Comparison of ENCODE assay signal across 2 cellular contexts in genomic region chr11:57883630-57884029, GRCh38.
TF ChIP-seq lines count a peak whose summit lies in the region.

No MANE protein-coding gene starts in this region.

TF ChIP-seq in IMR-90, 13 proteins besides CTCF, POLR2A, EP300 and RAD21 (continued from another document):
- TF ChIP-seq MAZ (IDR thresholded peaks at IDR 0.05; ENCODE audit: borderline replicate concordance, low read depth, low read length), result no peak
- TF ChIP-seq FOS (IDR thresholded peaks at IDR 0.05; ENCODE audit: low read depth, low read length), result no peak
- TF ChIP-seq, protein P1, sequence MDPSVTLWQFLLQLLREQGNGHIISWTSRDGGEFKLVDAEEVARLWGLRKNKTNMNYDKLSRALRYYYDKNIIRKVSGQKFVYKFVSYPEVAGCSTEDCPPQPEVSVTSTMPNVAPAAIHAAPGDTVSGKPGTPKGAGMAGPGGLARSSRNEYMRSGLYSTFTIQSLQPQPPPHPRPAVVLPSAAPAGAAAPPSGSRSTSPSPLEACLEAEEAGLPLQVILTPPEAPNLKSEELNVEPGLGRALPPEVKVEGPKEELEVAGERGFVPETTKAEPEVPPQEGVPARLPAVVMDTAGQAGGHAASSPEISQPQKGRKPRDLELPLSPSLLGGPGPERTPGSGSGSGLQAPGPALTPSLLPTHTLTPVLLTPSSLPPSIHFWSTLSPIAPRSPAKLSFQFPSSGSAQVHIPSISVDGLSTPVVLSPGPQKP (IDR thresholded peaks at IDR 0.05; ENCODE audit: borderline replicate concordance, low read depth, low read length), result no peak
TF ChIP-seq in IMR-90: peak in this region for 1.

TF ChIP-seq in K562, 482 proteins besides CTCF, POLR2A, EP300 and RAD21 (continued from another document):
- TF ChIP-seq BRF2 (IDR thresholded peaks at IDR 0.05; ENCODE audit: borderline replicate concordance, insufficient read depth, insufficient read length) (no peak), BDP1 (IDR thresholded peaks at IDR 0.05; ENCODE audit: insufficient read depth, insufficient read length) (no peak), PHB2 (IDR thresholded peaks at IDR 0.05; ENCODE audit: low read depth) (no peak), CLOCK (CRISPR knock-in tag; IDR thresholded peaks at IDR 0.05; ENCODE audit: borderline replicate concordance) (no peak), HNRNPUL1 (IDR thresholded peaks at IDR 0.05; ENCODE audit: low read length) (no peak), HNRNPH1 (optimal IDR thresholded peaks at IDR 0.05; ENCODE audit: low read depth, low read length) (no peak), CREM (IDR thresholded peaks at IDR 0.05; ENCODE audit: low read depth) (no peak), MAFG (tag; conservative IDR thresholded peaks at IDR 0.05) (0 out of 2 replicates have a peak, but pooled peaks have one; percentile 30), C11orf30 (IDR thresholded peaks at IDR 0.05; ENCODE audit: low read depth) (peak; percentile 52; the same call in 1 of the 2 replicates), GATA2 (CRISPR knock-in tag; IDR thresholded peaks at IDR 0.05) (no peak), SAFB (IDR thresholded peaks at IDR 0.05; ENCODE audit: borderline replicate concordance, low read depth, low read length) (no peak), ZNF589 (CRISPR knock-in tag; IDR thresholded peaks at IDR 0.05; ENCODE audit: low read depth) (no peak), MAFK (IDR thresholded peaks at IDR 0.05; ENCODE audit: low read length) (0 out of 2 replicates have a peak, but pooled peaks have one; percentile 21), MAFF (IDR thresholded peaks at IDR 0.05; ENCODE audit: low read length) (peak; percentile 26), CBFB (CRISPR knock-in tag; IDR thresholded peaks at IDR 0.05) (no peak)
